8 cellular contexts compared by ENCODE assay signal in genomic region chr1:39671793-39672550, GRCh38. TPM values are rescaled to one million over a fixed set of nuclear protein-coding genes. Genes with fewer than 3 reads are reported as not detected.
A peak's percentile ranks its signal among the peaks of the same experiment; 100 is the strongest.
DNase-seq lines count a peak whose midpoint lies in the region; ATAC-seq, FAIRE-seq and TF ChIP-seq lines count a peak whose summit lies in the region.

Gene NT5C1A, minus strand, starts transcription at chr1:39672107. Its CDS starts 69 bp downstream, at chr1:39672038.

- peak within 1 kb of the TSS; percentile 76 for H3K4me3 Mint-ChIP-seq in activated T-helper 1 cell treated with anti-CD3 and anti-CD28 coated beads, Interleukin-12 subunit alpha, Interleukin-12 subunit beta, Interleukin-2, Interleukin-4 antibody, amounts not matched to agents 30 ng/mL and 10 ng/mL and 1 ng/mL, durations not matched to agents 14 hours and 24 hours and 36 hours

- no peak within 1 kb of the TSS for H3K27ac ChIP-seq in small intestine (ENCODE audit: low read depth in 1 of 2, low read length in 1 of 2)

- peak within 1 kb of the TSS in 1 of 2 donors; percentile 18 for H3K4me3 ChIP-seq in small intestine (ENCODE audit: low read depth in 1 of 2, low read length in 2 of 2)

- peaks cover 14% of the 10 kb centered on the region for H3K27me3 Mint-ChIP-seq in activated T-helper 1 cell treated with anti-CD3 and anti-CD28 coated beads, Interleukin-12 subunit alpha, Interleukin-12 subunit beta, Interleukin-2, Interleukin-4 antibody, amounts not matched to agents 30 ng/mL and 10 ng/mL and 1 ng/mL, durations not matched to agents 14 hours and 24 hours and 36 hours (ENCODE audit: insufficient read depth)

- no peaks in the 10 kb centered on the region for H3K4me1 ChIP-seq in small intestine (ENCODE audit: control insufficient read depth in 2 of 2, insufficient read depth in 1 of 2, low read depth in 1 of 2, low read length in 1 of 2)

- 1 to 3% (median 3%) methylated on average over 52 to 55 of the region's 55 CpGs for WGBS in small intestine, 3 donors

- TF ChIP-seq CTCF in omental fat pad (IDR thresholded peaks at IDR 0.05): no peak

- ATAC-seq in HG02798 (IDR thresholded peaks at IDR 0.05; ENCODE audit: poor library complexity, unreplicated experiment) (peak; percentile 32), omental fat pad (ENCODE audit: low FRiP score) (peak; percentile 61), GM18907 (IDR thresholded peaks at IDR 0.05; ENCODE audit: unreplicated experiment) (no peak)

- FAIRE-seq in frontal cortex (lab: Jason Lieb, UNC): no peak
- no peak for FAIRE-seq in small intestine (lab: Jason Lieb, UNC)

- H3K9me3 Mint-ChIP-seq in activated T-helper 1 cell treated with anti-CD3 and anti-CD28 coated beads, Interleukin-12 subunit alpha, Interleukin-12 subunit beta, Interleukin-2, Interleukin-4 antibody, amounts not matched to agents 30 ng/mL and 10 ng/mL and 1 ng/mL, durations not matched to agents 14 hours and 24 hours and 36 hours: no peaks in the 10 kb centered on the region

- H3K36me3 Mint-ChIP-seq in activated T-helper 1 cell treated with anti-CD3 and anti-CD28 coated beads, Interleukin-12 subunit alpha, Interleukin-12 subunit beta, Interleukin-2, Interleukin-4 antibody, amounts not matched to agents 30 ng/mL and 10 ng/mL and 1 ng/mL, durations not matched to agents 14 hours and 24 hours and 36 hours (ENCODE audit: low read depth): no peaks in the 10 kb centered on the region

- no peaks in the 10 kb centered on the region for H3K9me3 ChIP-seq in small intestine (ENCODE audit: control insufficient read depth, low read depth)

- no peaks in the 10 kb centered on the region for H3K36me3 ChIP-seq in small intestine (ENCODE audit: control insufficient read depth in 2 of 2, insufficient read depth in 2 of 2, low read length in 2 of 2)

- peaks cover 6 to 11% of the 10 kb centered on the region in 2 donors for H3K27me3 ChIP-seq in small intestine (ENCODE audit: control insufficient read depth in 2 of 2, insufficient read depth in 2 of 2, low read length in 2 of 2)

- DNase-seq in AG20443 (ENCODE audit: low spot score) (peak; percentile 62), frontal cortex (ENCODE audit: low spot score in 2 of 2) (peak; percentile 58 to 72), omental fat pad (ENCODE audit: low spot score) (no peak), small intestine (no peak), LoVo (ENCODE audit: low spot score) (no peak)
- DNase-seq in activated T-helper 1 cell treated with anti-CD3 and anti-CD28 coated beads, Interleukin-12 subunit alpha, Interleukin-12 subunit beta, Interleukin-2, Interleukin-4 antibody, amounts not matched to agents 30 ng/mL and 10 ng/mL and 1 ng/mL, durations not matched to agents 14 hours and 24 hours and 36 hours (ENCODE audit: low spot score): peak; percentile 37

- intact Hi-C loops in activated T-helper 1 cell treated with anti-CD3 and anti-CD28 coated beads, Interleukin-12 subunit alpha, Interleukin-12 subunit beta, Interleukin-2, Interleukin-4 antibody, amounts not matched to agents 30 ng/mL and 10 ng/mL and 1 ng/mL, durations not matched to agents 14 hours and 24 hours and 36 hours (cut with micrococcal nuclease): loop anchor here (1.0 kb wide), 2 partner anchors 19 to 48 kb away; partner anchors contain the start of gene HPCAL4

- peaks cover 26% of the 10 kb centered on the region for H3K4me1 Mint-ChIP-seq in activated T-helper 1 cell treated with anti-CD3 and anti-CD28 coated beads, Interleukin-12 subunit alpha, Interleukin-12 subunit beta, Interleukin-2, Interleukin-4 antibody, amounts not matched to agents 30 ng/mL and 10 ng/mL and 1 ng/mL, durations not matched to agents 14 hours and 24 hours and 36 hours (ENCODE audit: low read depth)

- no peak within 1 kb of the TSS for H3K27ac Mint-ChIP-seq in activated T-helper 1 cell treated with anti-CD3 and anti-CD28 coated beads, Interleukin-12 subunit alpha, Interleukin-12 subunit beta, Interleukin-2, Interleukin-4 antibody, amounts not matched to agents 30 ng/mL and 10 ng/mL and 1 ng/mL, durations not matched to agents 14 hours and 24 hours and 36 hours

RNA-seq across cellular contexts. Expression of gene NT5C1A, which starts in this region (rescaled TPM):
- 2.8 TPM in 2 replicates for total RNA-seq in activated T-helper 1 cell treated with anti-CD3 and anti-CD28 coated beads, Interleukin-12 subunit alpha, Interleukin-12 subunit beta, Interleukin-2, Interleukin-4 antibody, amounts not matched to agents 30 ng/mL and 10 ng/mL and 1 ng/mL, durations not matched to agents 14 hours and 24 hours and 36 hours
- 2.4 TPM for total RNA-seq in frontal cortex
- 1 to 10 TPM in 1 of 4 donors, not detected in 3; 1.3 TPM for total RNA-seq in omental fat pad
- polyA plus RNA-seq in small intestine: under 1 TPM in 1 of 3 donors, not detected in 2; 0.16 TPM

Comparison
In these comparisons a context has a peak if more than half of its experiments do, and no peak if none do; other contexts are left out.
1. DNase-seq: peak in AG20443 (single experiment), activated T-helper 1 cell treated with anti-CD3 and anti-CD28 coated beads, Interleukin-12 subunit alpha, Interleukin-12 subunit beta, Interleukin-2, Interleukin-4 antibody, amounts not matched to agents 30 ng/mL and 10 ng/mL and 1 ng/mL, durations not matched to agents 14 hours and 24 hours and 36 hours (single experiment) and frontal cortex (2 of 2); none in omental fat pad (single experiment), small intestine (single experiment) and LoVo (single experiment).